25 cellular contexts compared by ENCODE assay signal in genomic region chr3:133747373-133747772, GRCh38.
"Had no signal": no experiment of that assay in that cellular context is flagged by ENCODE, and none has a peak within 500 bp of the region (broad histone marks: within the 10 kb centered on the region; RNA-seq: fewer than 3 reads in every experiment).

No MANE protein-coding gene starts in this region.

- H3K27ac Mint-ChIP-seq: activated CD4-positive, alpha-beta memory T cell treated with anti-CD3 and anti-CD28 coated beads for 36 hours; activated CD4-positive, alpha-beta T cell treated with anti-CD3 and anti-CD28 coated beads, Interleukin-2, amount 10 ng/mL, durations not matched to agents 7 days and 5 days; activated naive CD4-positive, alpha-beta T cell treated with anti-CD3 and anti-CD28 coated beads for 36 hours; activated naive CD8-positive, alpha-beta T cell; activated T-helper 17 cell treated with anti-CD3 and anti-CD28 coated beads, Interleukin-2, amount 50 U/mL, for 72 hours had no signal

- H3K4me1 Mint-ChIP-seq: activated CD4-positive, alpha-beta T cell treated with anti-CD3 and anti-CD28 coated beads, Interleukin-2, amount 10 ng/mL, durations not matched to agents 7 days and 5 days; activated T-helper 17 cell treated with anti-CD3 and anti-CD28 coated beads, Interleukin-2, amount 50 U/mL, for 72 hours had no signal

- H3K36me3 ChIP-seq: breast epithelium had no signal

- H3K36me3 Mint-ChIP-seq: activated CD4-positive, alpha-beta memory T cell treated with anti-CD3 and anti-CD28 coated beads for 36 hours; activated naive CD8-positive, alpha-beta T cell had no signal

- H3K9me3 ChIP-seq: breast epithelium had no signal

- H3K27ac ChIP-seq: breast epithelium, SK-N-MC, VCaP had no signal

- H3K4me3 Mint-ChIP-seq: activated CD4-positive, alpha-beta memory T cell treated with anti-CD3 and anti-CD28 coated beads for 36 hours; activated CD4-positive, alpha-beta T cell treated with anti-CD3 and anti-CD28 coated beads, Interleukin-2, amount 10 ng/mL, durations not matched to agents 7 days and 5 days; activated naive CD4-positive, alpha-beta T cell treated with anti-CD3 and anti-CD28 coated beads for 36 hours; activated naive CD8-positive, alpha-beta T cell; activated T-helper 17 cell treated with anti-CD3 and anti-CD28 coated beads, Interleukin-2, amount 50 U/mL, for 72 hours had no signal

- H3K4me1 ChIP-seq: breast epithelium had no signal

- H3K4me3 ChIP-seq: K562, SK-N-MC had no signal

- DNase-seq: activated CD4-positive, alpha-beta memory T cell treated with anti-CD3 and anti-CD28 coated beads for 36 hours; activated CD4-positive, alpha-beta T cell treated with anti-CD3 and anti-CD28 coated beads, Interleukin-2, amount 10 ng/mL, durations not matched to agents 7 days and 5 days; activated CD4-positive, CD25-positive, alpha-beta regulatory T cell; activated CD8-positive, alpha-beta memory T cell treated with anti-CD3 and anti-CD28 coated beads for 24 hours; activated gamma-delta T cell; activated naive CD4-positive, alpha-beta T cell treated with anti-CD3 and anti-CD28 coated beads for 36 hours; activated T-cell treated with anti-CD3 and anti-CD28 coated beads for 4 hours; activated T-cell treated with anti-CD3 and anti-CD28 coated beads, Interleukin-2, amount 50 U/mL, for 48 hours; MM.1S; NCI-H1105; NCI-H1436; NCI-H1694 treated with DMSO at 0.1 percent for 48 hours; NCI-H2029 treated with DMSO at 0.1 percent for 48 hours; NCI-H345; NCI-H510A; NCI-H69; NK-92 treated with Interleukin-12 subunit alpha and Interleukin-12 subunit beta, amount 100 ng/mL, for 24 hours; RPMI8226; T-helper 1 cell had no signal

- H3K9me3 Mint-ChIP-seq: activated CD4-positive, alpha-beta memory T cell treated with anti-CD3 and anti-CD28 coated beads for 36 hours; activated CD4-positive, alpha-beta T cell treated with anti-CD3 and anti-CD28 coated beads, Interleukin-2, amount 10 ng/mL, durations not matched to agents 7 days and 5 days; activated naive CD4-positive, alpha-beta T cell treated with anti-CD3 and anti-CD28 coated beads for 36 hours; activated T-helper 17 cell treated with anti-CD3 and anti-CD28 coated beads, Interleukin-2, amount 50 U/mL, for 72 hours had no signal
